In the genomic region with DNA sequence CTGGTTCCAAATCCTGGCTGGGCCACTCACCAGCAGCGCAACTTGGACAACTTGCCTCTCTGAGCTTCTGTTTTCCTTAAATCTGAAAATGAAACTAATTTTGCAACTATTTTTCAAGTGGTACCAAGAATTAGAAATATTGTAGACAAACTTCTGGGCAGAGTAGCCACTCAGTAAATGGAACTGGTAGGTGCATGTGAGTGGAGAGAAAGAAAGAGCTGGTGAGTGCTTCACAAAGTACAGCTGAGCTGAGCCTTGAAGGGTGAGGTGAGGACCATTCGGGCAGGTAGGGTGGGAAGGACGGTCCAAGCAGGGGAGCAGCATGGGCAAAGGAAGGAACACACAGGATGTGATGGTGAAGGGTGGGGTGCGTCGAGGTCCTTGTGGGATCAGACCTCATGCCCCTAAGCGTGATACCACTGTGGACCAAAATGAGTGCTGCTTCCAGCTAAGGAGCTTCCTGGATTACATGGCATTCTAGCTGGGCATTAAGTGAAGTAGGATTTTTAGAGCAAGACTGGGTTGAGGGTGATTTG, we compare ENCODE assay signal across 11 cellular contexts. TPM values are rescaled to one million over a fixed set of nuclear protein-coding genes. Genes with fewer than 3 reads are reported as not detected.
A peak's percentile ranks its signal among the peaks of the same experiment; 100 is the strongest.
DNase-seq lines count a peak whose midpoint lies in the region; ATAC-seq and TF ChIP-seq lines count a peak whose summit lies in the region.
"Had no signal": no experiment of that assay in that cellular context is flagged by ENCODE, and none has a peak within 500 bp of the region (broad histone marks: within the 10 kb centered on the region; RNA-seq: fewer than 3 reads in every experiment).

No MANE protein-coding gene starts in this region.

- H3K4ac ChIP-seq in IMR-90 (ENCODE audit: low read depth, low read length): peak overlapping the region; percentile 37; the same call in 1 of the 2 replicates

- TF ChIP-seq CTCF in IMR-90 (conservative IDR thresholded peaks at IDR 0.05; ENCODE audit: low read depth, low read length): no peak
- no peak for TF ChIP-seq CTCF in ascending aorta (IDR thresholded peaks at IDR 0.05)
- TF ChIP-seq CTCF in spleen (IDR thresholded peaks at IDR 0.05 in 8 of 11, conservative IDR thresholded peaks at IDR 0.05 in 3 of 11): no peak

- DNase-seq in IMR-90 (no peak), ascending aorta (ENCODE audit: low spot score in 2 of 2) (no peak), spleen (no peak), NCI-H510A treated with DMSO at 0.1 percent for 48 hours (lab: John Stamatoyannopoulos, UW) (no peak), SKM-1 treated with dmso at 0.1 percent for 144 hours (lab: John Stamatoyannopoulos, UW; ENCODE audit: unreplicated experiment) (no peak), NCI-H226 (no peak)
- DNase-seq: EL, NCI-H1417 treated with DMSO at 0.1 percent for 48 hours had no signal

- H2BK5ac ChIP-seq in IMR-90 (ENCODE audit: low read depth, low read length, poor library complexity, severe bottlenecking): no peak overlapping the region

- H3K27me3 ChIP-seq in IMR-90 (ENCODE audit: control insufficient read depth, insufficient read depth, low read length) (peaks cover 2% of the 10 kb centered on the region; the same call in 1 of the 2 replicates), ascending aorta (no peaks in the 10 kb centered on the region), spleen (replicated peaks in 1 of 7) (no peaks in the 10 kb centered on the region)

- H4K5ac ChIP-seq in IMR-90 (ENCODE audit: low read depth, low read length): no peak overlapping the region

- H4K8ac ChIP-seq in IMR-90 (ENCODE audit: low read depth in 2 of 2, low read length in 2 of 2): no peak overlapping the region

- TF ChIP-seq RAD21 in IMR-90 (IDR thresholded peaks at IDR 0.05; ENCODE audit: low read length): no peak

- H2AK9ac ChIP-seq in IMR-90 (replicated peaks; ENCODE audit: low read depth, low read length, poor library complexity): no peak overlapping the region

- H3K56ac ChIP-seq in IMR-90 (ENCODE audit: extremely low read depth, insufficient read depth, low read length): no peak overlapping the region

- H3K4me1 ChIP-seq in IMR-90 (ENCODE audit: control insufficient read depth, insufficient read depth, low read length): peaks cover 4% of the 10 kb centered on the region; the same call in 1 of the 2 replicates
- H3K4me1 ChIP-seq in ascending aorta: peaks cover 8 to 15% of the 10 kb centered on the region in 2 donors
- H3K4me1 ChIP-seq in spleen: peaks cover 17 to 65% (median 48%) of the 10 kb centered on the region in 6 donors

- H4K91ac ChIP-seq in IMR-90 (ENCODE audit: insufficient read depth, low read depth, low read length): no peak overlapping the region

- H3K27ac ChIP-seq in IMR-90 (ENCODE audit: insufficient read depth, low read length) (no peak overlapping the region), ascending aorta (peak overlapping the region; percentile 52 to 58), spleen (peak overlapping the region; percentile 43 to 85 (median 74))
- H3K27ac ChIP-seq: WERI-Rb-1 had no signal

- 94% methylated on average over 2 of the region's 6 CpGs; no CpG with 5 or more reads in 1 of the 2 experiments for WGBS in IMR-90 (ENCODE audit: extremely low coverage in 2 of 2, insufficient read length in 1 of 2), 2 experiments
- 19 to 45% (median 36%) methylated on average over 6 of the region's 6 CpGs for WGBS in spleen, 5 donors

- no peak overlapping the region; the same call in 2 of the 3 replicates for H2BK15ac ChIP-seq in IMR-90 (ENCODE audit: low read depth, low read length)

- no peak overlapping the region for H3K23ac ChIP-seq in IMR-90 (ENCODE audit: low read depth, low read length)

- BruUV-seq in IMR-90 (replicated peaks; lab: Mats Ljungman, UMichigan): no TSS peak

- no peak overlapping the region for H2BK120ac ChIP-seq in IMR-90 (ENCODE audit: low read depth, low read length)

- intact Hi-C loops in IMR-90 (cut with micrococcal nuclease): no loop called here
- intact Hi-C loops in ascending aorta (cut with DNase I): no loop called here
- intact Hi-C loops in spleen (cut with DNase I; ENCODE audit: low total_unique reads): no loop called here

- ATAC-seq in GM18907 (IDR thresholded peaks at IDR 0.05; ENCODE audit: unreplicated experiment) (peak; percentile 8), IMR-90 (ENCODE audit: low read depth) (no peak)

- CTCF ChIA-PET in IMR-90 (lab: Yijun Ruan, JAX): no interaction called here

- POLR2A ChIA-PET in IMR-90 (lab: Charles Lee; ENCODE audit: unreplicated experiment): no interaction called here

- in situ Hi-C loops in IMR-90 (cut with MboI; ENCODE audit: low sequenced_read_pairs): no loop called here

- no peaks in the 10 kb centered on the region for H4K20me1 ChIP-seq in IMR-90 (ENCODE audit: insufficient read depth, low read length)

- H2AFZ ChIP-seq in IMR-90 (replicated peaks; ENCODE audit: low read length, poor library complexity): peak overlapping the region; percentile 24

- H2BK20ac ChIP-seq in IMR-90 (ENCODE audit: low read depth, low read length): no peak overlapping the region

- H3K4me3 ChIP-seq in IMR-90 (ENCODE audit: insufficient read depth, low read depth, low read length) (no peak overlapping the region), ascending aorta (no peak overlapping the region), spleen (peak overlapping the region in 3 of 8 donors; percentile 1 to 43 (median 17))
- H3K4me3 ChIP-seq: HAP-1 had no signal

- H3K14ac ChIP-seq in IMR-90 (replicated peaks; ENCODE audit: low read depth, low read length): no peak overlapping the region; the same call in 1 of the 2 replicates

- no peaks in the 10 kb centered on the region for H3K9me3 ChIP-seq in IMR-90 (ENCODE audit: control insufficient read depth, insufficient read depth, low read length)
- no peaks in the 10 kb centered on the region for H3K9me3 ChIP-seq in ascending aorta
- H3K9me3 ChIP-seq in spleen: no peaks in the 10 kb centered on the region
- H3K9me3 ChIP-seq: HAP-1 had no signal

- H3K9me1 ChIP-seq in IMR-90 (ENCODE audit: insufficient read depth, low read length): peaks cover 4% of the 10 kb centered on the region; the same call in 1 of the 2 replicates

- dilution Hi-C loops in IMR-90 (cut with HindIII; ENCODE audit: low sequenced_read_pairs, unreplicated experiment): no loop called here

- TF ChIP-seq POLR2A in IMR-90 (IDR thresholded peaks at IDR 0.05; ENCODE audit: low read depth, low read length) (no peak), spleen (IDR thresholded peaks at IDR 0.05) (no peak)

- H3K36me3 ChIP-seq in IMR-90 (ENCODE audit: control insufficient read depth, insufficient read depth, low read length) (no peaks in the 10 kb centered on the region), ascending aorta (no peaks in the 10 kb centered on the region), spleen (no peaks in the 10 kb centered on the region)
- H3K36me3 ChIP-seq: HAP-1, WERI-Rb-1 had no signal

- no peak overlapping the region for H3K9ac ChIP-seq in IMR-90 (ENCODE audit: low read depth, low read length)

- no peak overlapping the region for H3K4me2 ChIP-seq in IMR-90 (ENCODE audit: low read depth, low read length)

- no peaks in the 10 kb centered on the region for H3K79me1 ChIP-seq in IMR-90 (ENCODE audit: low read depth in 1 of 2, low read length in 2 of 2)

- peak overlapping the region; percentile 79; the same call in 1 of the 2 replicates for H2AK5ac ChIP-seq in IMR-90 (ENCODE audit: low read depth, low read length)

- H3K18ac ChIP-seq in IMR-90 (ENCODE audit: low read depth, low read length): no peak overlapping the region

TF ChIP-seq in IMR-90, 13 proteins besides CTCF, POLR2A, EP300 and RAD21 (continues in another document):
- TF ChIP-seq RFX5 (IDR thresholded peaks at IDR 0.05; ENCODE audit: low read depth, low read length) (no peak), SMC3 (IDR thresholded peaks at IDR 0.05; ENCODE audit: low read depth, low read length) (no peak), NFE2L2 (IDR thresholded peaks at IDR 0.05; ENCODE audit: low read depth, low read length) (no peak), RCOR1 (IDR thresholded peaks at IDR 0.05; ENCODE audit: insufficient replicate concordance, low read length) (no peak), CHD1 (IDR thresholded peaks at IDR 0.05; ENCODE audit: low read depth, low read length) (no peak), MAZ (IDR thresholded peaks at IDR 0.05; ENCODE audit: borderline replicate concordance, low read depth, low read length) (no peak), CEBPB (IDR thresholded peaks at IDR 0.05; ENCODE audit: low read depth, low read length) (no peak), FOS (IDR thresholded peaks at IDR 0.05; ENCODE audit: low read depth, low read length) (no peak)
- TF ChIP-seq, protein P1, sequence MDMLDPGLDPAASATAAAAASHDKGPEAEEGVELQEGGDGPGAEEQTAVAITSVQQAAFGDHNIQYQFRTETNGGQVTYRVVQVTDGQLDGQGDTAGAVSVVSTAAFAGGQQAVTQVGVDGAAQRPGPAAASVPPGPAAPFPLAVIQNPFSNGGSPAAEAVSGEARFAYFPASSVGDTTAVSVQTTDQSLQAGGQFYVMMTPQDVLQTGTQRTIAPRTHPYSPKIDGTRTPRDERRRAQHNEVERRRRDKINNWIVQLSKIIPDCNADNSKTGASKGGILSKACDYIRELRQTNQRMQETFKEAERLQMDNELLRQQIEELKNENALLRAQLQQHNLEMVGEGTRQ (IDR thresholded peaks at IDR 0.05; ENCODE audit: low read depth, low read length): no peak
- TF ChIP-seq, protein P2, sequence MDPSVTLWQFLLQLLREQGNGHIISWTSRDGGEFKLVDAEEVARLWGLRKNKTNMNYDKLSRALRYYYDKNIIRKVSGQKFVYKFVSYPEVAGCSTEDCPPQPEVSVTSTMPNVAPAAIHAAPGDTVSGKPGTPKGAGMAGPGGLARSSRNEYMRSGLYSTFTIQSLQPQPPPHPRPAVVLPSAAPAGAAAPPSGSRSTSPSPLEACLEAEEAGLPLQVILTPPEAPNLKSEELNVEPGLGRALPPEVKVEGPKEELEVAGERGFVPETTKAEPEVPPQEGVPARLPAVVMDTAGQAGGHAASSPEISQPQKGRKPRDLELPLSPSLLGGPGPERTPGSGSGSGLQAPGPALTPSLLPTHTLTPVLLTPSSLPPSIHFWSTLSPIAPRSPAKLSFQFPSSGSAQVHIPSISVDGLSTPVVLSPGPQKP (IDR thresholded peaks at IDR 0.05; ENCODE audit: borderline replicate concordance, low read depth, low read length): no peak

RNA-seq across cellular contexts. Expression of a gene that starts 14.4 kb away (rescaled TPM):
- total RNA-seq in IMR-90 (2012; rRNA removed) (1.6 and 1.7 TPM in 2 replicates), ascending aorta (22.7 TPM), spleen (10 to 100 TPM; 18.9 to 27.6 (median 24.0) TPM)
- polyA plus RNA-seq in IMR-90 (2012; rRNA removed) (1.8 TPM in 2 replicates), spleen (1 to 10 TPM; 1.6 to 3.9 (median 1.7) TPM)
- polyA plus RNA-seq in IMR-90 (2012; cell fraction: cytosol; rRNA removed): 0.75 and 1.2 TPM in 2 replicates
- 5.9 and 7.2 TPM in 2 replicates for polyA plus RNA-seq in IMR-90 (2012; cell fraction: nucleus; rRNA removed; ENCODE audit: low replicate concordance)

RNA-seq across cellular contexts. Expression of a gene that starts 43.7 kb away (rescaled TPM):
- total RNA-seq in IMR-90 (2012; rRNA removed): 57.2 and 66.3 TPM in 2 replicates
- 111 and 116 TPM in 2 replicates for polyA plus RNA-seq in IMR-90 (2012; rRNA removed)
- 95.7 and 122 TPM in 2 replicates for polyA plus RNA-seq in IMR-90 (2012; cell fraction: cytosol; rRNA removed)
- 37.3 and 50.6 TPM in 2 replicates for polyA plus RNA-seq in IMR-90 (2012; cell fraction: nucleus; rRNA removed; ENCODE audit: low replicate concordance)
- total RNA-seq in ascending aorta: 79.7 TPM
- total RNA-seq in spleen: 10 to 100 TPM; 41.3 to 85.4 (median 52.0) TPM
- polyA plus RNA-seq in spleen: 100 to 1,000 TPM in 2 of 3 donors, 10 to 100 TPM in 1; 92.0 to 120 (median 103) TPM
